Comparison of ENCODE assay signal across 9 cellular contexts in genomic region chr22:50673231-50674126, GRCh38. TPM values are rescaled to one million over a fixed set of nuclear protein-coding genes. Genes with fewer than 3 reads are reported as not detected.
DNase-seq lines count a peak whose midpoint lies in the region; ATAC-seq and TF ChIP-seq lines count a peak whose summit lies in the region.
"Had no signal": no experiment of that assay in that cellular context is flagged by ENCODE, and none has a peak within 500 bp of the region (broad histone marks: within the 10 kb centered on the region; RNA-seq: fewer than 3 reads in every experiment).

No MANE protein-coding gene starts in this region.

- intact Hi-C loops in MCF 10A (cut with micrococcal nuclease), result no loop called here
- intact Hi-C loops in lower lobe of right lung (cut with DNase I), result no loop called here
- intact Hi-C loops in thyroid gland (cut with DNase I), result no loop called here

- no TSS peak for BruUV-seq in MCF 10A (replicated peaks; lab: Mats Ljungman, UMichigan)

- peaks cover 48% of the 10 kb centered on the region for H3K27me3 Mint-ChIP-seq in activated T-cell treated with anti-CD3 and anti-CD28 coated beads, Interleukin-2, amount 50 U/mL, for 24 hours
- peaks cover 37% of the 10 kb centered on the region for H3K27me3 Mint-ChIP-seq in MCF 10A (ENCODE audit: insufficient read depth, unreplicated experiment)

- H3K36me3 ChIP-seq in lower lobe of right lung (peaks cover 8% of the 10 kb centered on the region), thyroid gland (no peaks in the 10 kb centered on the region)

- H3K36me3 Mint-ChIP-seq in activated T-cell treated with anti-CD3 and anti-CD28 coated beads, Interleukin-2, amount 50 U/mL, for 24 hours (ENCODE audit: low read depth), result no peaks in the 10 kb centered on the region
- H3K36me3 Mint-ChIP-seq in MCF 10A (ENCODE audit: insufficient read depth, unreplicated experiment), result no peaks in the 10 kb centered on the region

- peaks cover 13% of the 10 kb centered on the region for H3K4me1 Mint-ChIP-seq in activated T-cell treated with anti-CD3 and anti-CD28 coated beads, Interleukin-2, amount 50 U/mL, for 24 hours (ENCODE audit: low read depth)
- peaks cover 6% of the 10 kb centered on the region for H3K4me1 Mint-ChIP-seq in MCF 10A (ENCODE audit: insufficient read depth, unreplicated experiment)

- no peak for TF ChIP-seq CTCF in MCF 10A (IDR thresholded peaks at IDR 0.05; ENCODE audit: unreplicated experiment)
- TF ChIP-seq CTCF in lower lobe of right lung (IDR thresholded peaks at IDR 0.05), result no peak
- no peak for TF ChIP-seq CTCF in thyroid gland (IDR thresholded peaks at IDR 0.05)

- H3K9me3 ChIP-seq in lower lobe of right lung (no peaks in the 10 kb centered on the region), thyroid gland (no peaks in the 10 kb centered on the region)

- H3K4me3 ChIP-seq in lower lobe of right lung (peak overlapping the region; percentile 57), thyroid gland (replicated peaks in 1 of 3) (peak overlapping the region in 2 of 3 donors; percentile 0 to 38)

- ATAC-seq in lower lobe of right lung (no peak), GM18858 (IDR thresholded peaks at IDR 0.05; ENCODE audit: unreplicated experiment) (no peak)

- H3K9me3 Mint-ChIP-seq in activated T-cell treated with anti-CD3 and anti-CD28 coated beads, Interleukin-2, amount 50 U/mL, for 24 hours, result no peaks in the 10 kb centered on the region
- H3K9me3 Mint-ChIP-seq in MCF 10A (ENCODE audit: unreplicated experiment), result no peaks in the 10 kb centered on the region
- H3K9me3 Mint-ChIP-seq: T-helper 1 cell treated with Interleukin-12 subunit alpha and Interleukin-12 subunit beta and Interleukin-4 antibody, amounts not matched to agents 30 μg/mL and 1 μg/mL, for 36 hours had no signal

- peaks cover 13% of the 10 kb centered on the region for H3K27me3 ChIP-seq in lower lobe of right lung (ENCODE audit: low read depth)
- H3K27me3 ChIP-seq in thyroid gland, result no peaks in the 10 kb centered on the region

- peak overlapping the region; percentile 46 for H3K4me3 Mint-ChIP-seq in activated T-cell treated with anti-CD3 and anti-CD28 coated beads, Interleukin-2, amount 50 U/mL, for 24 hours
- peak overlapping the region; percentile 30 for H3K4me3 Mint-ChIP-seq in MCF 10A (ENCODE audit: unreplicated experiment)

- CTCF ChIA-PET in MCF 10A (lab: Yijun Ruan, JAX), result interaction anchor here (0.6 kb wide), 1 partner anchor 20 kb away, joined by 3 read pairs; no protein-coding TSS in a partner anchor

- H3K4me1 ChIP-seq in lower lobe of right lung (peaks cover 16% of the 10 kb centered on the region), thyroid gland (peaks cover 8 to 25% of the 10 kb centered on the region in 2 donors)

- WGBS in thyroid gland, 2 donors, result 5 to 9% methylated on average over 18 to 37 of the region's 68 CpGs

- no peak for DNase-seq in activated T-cell treated with anti-CD3 and anti-CD28 coated beads, Interleukin-2, amount 50 U/mL, for 24 hours
- no peak for DNase-seq in activated T-cell treated with anti-CD3 and anti-CD28 coated beads, Interleukin-2, amount 50 U/mL, for 48 hours
- DNase-seq in MCF 10A (ENCODE audit: unreplicated experiment) (no peak), lower lobe of right lung (no peak), thyroid gland (no peak), NCI-H226 (no peak), HUDEP-2 (lab: John Stamatoyannopoulos, UW; ENCODE audit: unreplicated experiment in 76 of 76) (no peak)

- TF ChIP-seq POLR2A in thyroid gland (IDR thresholded peaks at IDR 0.05), result no peak

- H3K27ac ChIP-seq in lower lobe of right lung, result peak overlapping the region; percentile 87
- peak overlapping the region in 2 of 3 donors; percentile 36 to 61 for H3K27ac ChIP-seq in thyroid gland

- no peak overlapping the region for H3K27ac Mint-ChIP-seq in activated T-cell treated with anti-CD3 and anti-CD28 coated beads, Interleukin-2, amount 50 U/mL, for 24 hours
- no peak overlapping the region for H3K27ac Mint-ChIP-seq in MCF 10A (ENCODE audit: low read depth, unreplicated experiment)
- H3K27ac Mint-ChIP-seq: T-helper 1 cell treated with Interleukin-12 subunit alpha and Interleukin-12 subunit beta and Interleukin-4 antibody, amounts not matched to agents 30 μg/mL and 1 μg/mL, for 36 hours had no signal

- POLR2A ChIA-PET in MCF 10A (lab: Yijun Ruan, JAX), result interaction anchor here (0.6 kb wide), 1 partner anchor 48 kb away, joined by 3 read pairs; no protein-coding TSS in a partner anchor

RNA-seq across cellular contexts. Expression of gene SHANK3, which starts 0.9 kb away (rescaled TPM):
- total RNA-seq in MCF 10A (2022), result 1.2 and 1.9 TPM in 2 replicates
- 50.6 TPM for total RNA-seq in lower lobe of right lung
- total RNA-seq in thyroid gland, result 10 to 100 TPM; 11.5 to 23.0 (median 17.7) TPM

RNA-seq across cellular contexts. Expression of gene ARSA, which starts 45.5 kb away (rescaled TPM):
- total RNA-seq in MCF 10A (2022), result 21.3 and 22.0 TPM in 2 replicates
- 53.5 TPM for total RNA-seq in lower lobe of right lung
- total RNA-seq in thyroid gland, result 10 to 100 TPM; 30.9 to 73.5 (median 61.2) TPM
